1 cellular context compared by ENCODE assay signal in genomic region chr15:64566629-64567427, GRCh38.
TF ChIP-seq lines count a peak whose summit lies in the region.

No MANE protein-coding gene starts in this region.

TF ChIP-seq in K562, 482 proteins besides CTCF, POLR2A, EP300 and RAD21 (continued from another document and continues in another):
- TF ChIP-seq SNAPC5 (CRISPR knock-in tag; IDR thresholded peaks at IDR 0.05) (no peak), ZBTB11 (CRISPR knock-in tag; IDR thresholded peaks at IDR 0.05) (no peak), PKNOX1 (IDR thresholded peaks at IDR 0.05) (peak; percentile 94), ZFP30 (CRISPR knock-in tag; IDR thresholded peaks at IDR 0.05; ENCODE audit: borderline replicate concordance) (no peak), CXXC5 (CRISPR knock-in tag; IDR thresholded peaks at IDR 0.05) (peak; percentile 44; the same call in 1 of the 2 replicates), ZBTB43 (CRISPR knock-in tag; IDR thresholded peaks at IDR 0.05) (no peak), MAFK (IDR thresholded peaks at IDR 0.05; ENCODE audit: low read length) (peak; percentile 64), CTBP1 (IDR thresholded peaks at IDR 0.05; ENCODE audit: borderline replicate concordance) (peak; percentile 73; the same call in 1 of the 2 replicates), MCM2 (IDR thresholded peaks at IDR 0.05; ENCODE audit: low read depth) (no peak), NCOA6 (IDR thresholded peaks at IDR 0.05) (no peak), NFATC3 (IDR thresholded peaks at IDR 0.05) (no peak), C11orf30 (IDR thresholded peaks at IDR 0.05; ENCODE audit: low read depth) (peak; percentile 88), PREB (CRISPR knock-in tag; IDR thresholded peaks at IDR 0.05) (no peak), ZNF12 (CRISPR knock-in tag; IDR thresholded peaks at IDR 0.05) (no peak), ZNF592 (IDR thresholded peaks at IDR 0.05) (no peak), E2F8 (IDR thresholded peaks at IDR 0.05; ENCODE audit: low read depth, partially characterized antibody) (peak; percentile 36), ZNF277 (CRISPR knock-in tag; IDR thresholded peaks at IDR 0.05; ENCODE audit: borderline replicate concordance) (no peak), PTBP1 (IDR thresholded peaks at IDR 0.05; ENCODE audit: low read depth, low read length) (no peak), ZBTB40 (IDR thresholded peaks at IDR 0.05) (peak; percentile 52; the same call in 1 of the 2 replicates), ZBTB40 (CRISPR knock-in tag; IDR thresholded peaks at IDR 0.05) (no peak), GABPB2 (CRISPR knock-in tag; conservative IDR thresholded peaks at IDR 0.05) (no peak), JUN (IDR thresholded peaks at IDR 0.05; ENCODE audit: borderline replicate concordance, low read depth, low read length) (no peak), JUN (CRISPR knock-in tag; IDR thresholded peaks at IDR 0.05; ENCODE audit: borderline replicate concordance) (no peak), TOE1 (IDR thresholded peaks at IDR 0.05; ENCODE audit: borderline replicate concordance) (no peak), TOE1 (CRISPR knock-in tag; IDR thresholded peaks at IDR 0.05; ENCODE audit: borderline replicate concordance, low read depth) (no peak), CBFA2T2 (conservative IDR thresholded peaks at IDR 0.05) (no peak), ILF3 (IDR thresholded peaks at IDR 0.05; ENCODE audit: borderline replicate concordance) (no peak), NR2C2 (CRISPR knock-in tag; IDR thresholded peaks at IDR 0.05) (no peak), NR2C2 (tag; IDR thresholded peaks at IDR 0.05) (peak; percentile 94), NFIC (IDR thresholded peaks at IDR 0.05) (no peak), ERF (CRISPR knock-in tag; IDR thresholded peaks at IDR 0.05) (no peak), KLF1 (tag; IDR thresholded peaks at IDR 0.05) (no peak), ESRRB (CRISPR knock-in tag; IDR thresholded peaks at IDR 0.05; ENCODE audit: borderline replicate concordance) (no peak), ZNF431 (CRISPR knock-in tag; IDR thresholded peaks at IDR 0.05) (no peak), NUFIP1 (IDR thresholded peaks at IDR 0.05; ENCODE audit: partially characterized antibody) (no peak)
